In the genomic region with DNA sequence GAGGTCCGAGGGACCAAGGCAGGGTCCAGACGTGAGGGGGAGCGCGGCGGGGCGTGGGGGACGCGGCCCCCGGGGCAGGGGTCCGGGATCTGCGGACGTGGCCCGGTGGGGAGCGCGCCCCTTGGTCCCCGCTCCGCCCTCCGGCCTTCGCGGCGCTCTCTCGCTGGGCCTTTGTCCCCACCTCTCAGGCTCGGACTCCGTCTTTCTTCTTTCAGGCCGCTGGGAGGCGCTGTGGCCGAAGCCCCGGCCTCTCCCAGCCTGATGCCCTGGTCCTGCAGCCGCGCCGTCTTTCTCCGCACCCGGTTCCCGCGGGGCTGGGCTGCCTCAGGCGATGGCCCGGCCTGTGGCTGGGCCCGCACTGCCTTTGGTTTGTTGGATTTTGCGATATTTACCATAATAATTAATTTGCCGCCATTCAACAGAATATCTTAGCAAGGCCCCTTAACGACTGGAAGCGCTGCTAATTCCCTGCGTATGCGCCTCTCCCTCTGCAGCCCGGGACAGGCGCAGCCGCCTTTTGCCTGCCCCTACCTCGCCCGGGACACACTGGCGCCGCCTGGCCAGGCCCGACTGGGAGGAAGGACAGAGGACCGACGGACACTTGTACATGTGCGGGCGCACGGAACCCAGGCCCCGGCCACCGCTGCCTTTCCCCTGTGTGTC, we compare ENCODE assay signal across 8 cellular contexts. TPM values are rescaled to one million over a fixed set of nuclear protein-coding genes. Genes with fewer than 3 reads are reported as not detected.
A peak's percentile ranks its signal among the peaks of the same experiment; 100 is the strongest.
DNase-seq lines count a peak whose midpoint lies in the region; ATAC-seq and TF ChIP-seq lines count a peak whose summit lies in the region.

No MANE protein-coding gene starts in this region.

- TF ChIP-seq POLR2A in thyroid gland (IDR thresholded peaks at IDR 0.05), result no peak

- intact Hi-C loops in activated CD4-positive, alpha-beta T cell treated with anti-CD3 and anti-CD28 coated beads for 36 hours (cut with DNase I, micrococcal nuclease), result loop anchor here (1.0 to 5.0 kb wide), 4 partner anchors 11 to 710 kb away; a partner anchor contains a TSS
- intact Hi-C loops in thyroid gland (cut with DNase I), result loop anchor here (10.0 kb wide), 2 partner anchors 567 to 1077 kb away; no protein-coding TSS in a partner anchor

- TF ChIP-seq CTCF in thyroid gland (IDR thresholded peaks at IDR 0.05), result peak in 4 of 6 experiments; percentile 13 to 59 (median 34)

- no peak overlapping the region for H3K23ac ChIP-seq in mesenchymal stem cell (ENCODE audit: low read length in 2 of 2)

- H3K9me3 ChIP-seq in mesenchymal stem cell (ENCODE audit: control insufficient read depth, low read length) (no peaks in the 10 kb centered on the region), thyroid gland (no peaks in the 10 kb centered on the region)

- H2BK120ac ChIP-seq in mesenchymal stem cell (ENCODE audit: low read depth, low read length), result no peak overlapping the region

- no peak overlapping the region for H2BK5ac ChIP-seq in mesenchymal stem cell (ENCODE audit: low read depth, low read length, poor library complexity, severe bottlenecking)

- H3K4ac ChIP-seq in mesenchymal stem cell (ENCODE audit: low read depth in 1 of 2, low read length in 2 of 2), result no peak overlapping the region

- H2BK15ac ChIP-seq in mesenchymal stem cell (ENCODE audit: low read depth, poor library complexity, severe bottlenecking), result no peak overlapping the region

- no peaks in the 10 kb centered on the region for H3K79me1 ChIP-seq in mesenchymal stem cell (replicated peaks; ENCODE audit: low read length, poor library complexity, severe bottlenecking)

- H3K27me3 ChIP-seq in mesenchymal stem cell (ENCODE audit: control insufficient read depth in 1 of 2, insufficient read depth in 1 of 2, low read length in 2 of 2) (peaks cover 84 to 96% of the 10 kb centered on the region in 2 experiments), thyroid gland (peaks cover 16% of the 10 kb centered on the region)

- peak; percentile 82 for ATAC-seq in activated CD4-positive, alpha-beta T cell treated with anti-CD3 and anti-CD28 coated beads for 36 hours
- ATAC-seq in HG03139 (IDR thresholded peaks at IDR 0.05; ENCODE audit: unreplicated experiment), result peak; percentile 56

- H3K36me3 ChIP-seq in mesenchymal stem cell (ENCODE audit: control insufficient read depth in 1 of 2, insufficient read depth in 2 of 2, low read depth in 1 of 2, low read length in 2 of 2), result no peaks in the 10 kb centered on the region
- H3K36me3 ChIP-seq in thyroid gland, result no peaks in the 10 kb centered on the region

- H2BK12ac ChIP-seq in mesenchymal stem cell (ENCODE audit: low read length in 2 of 2), result no peak overlapping the region

- DNase-seq in activated CD4-positive, alpha-beta T cell treated with anti-CD3 and anti-CD28 coated beads for 36 hours, result peak; percentile 72
- no peak for DNase-seq in activated CD4-positive, alpha-beta T cell treated with anti-CD3 and anti-CD28 coated beads for 1 hour
- DNase-seq in RPMI7951 (ENCODE audit: low read depth) (peak; percentile 40), ecto neural progenitor cell (ENCODE audit: low spot score) (peak; percentile 88), mesenchymal stem cell (peak; percentile 65), thyroid gland (peak in 1 of 2 donors; percentile 34), OCI-M2 (lab: John Stamatoyannopoulos, UW; ENCODE audit: unreplicated experiment) (no peak)

- no peaks in the 10 kb centered on the region for H3K9me3 Mint-ChIP-seq in activated CD4-positive, alpha-beta T cell treated with anti-CD3 and anti-CD28 coated beads for 36 hours (ENCODE audit: low read depth)

- CTCF ChIA-PET in activated CD4-positive, alpha-beta T cell treated with anti-CD3 and anti-CD28 coated beads for 36 hours (lab: Charles Lee), result interaction anchor here (0.6 to 1.3 kb wide), 7 partner anchors 20 to 908 kb away, joined by 3 to 6 read pairs (median 3); no protein-coding TSS in a partner anchor

- H3K4me2 ChIP-seq in mesenchymal stem cell (ENCODE audit: low read length, poor library complexity, severe bottlenecking), result peak overlapping the region; percentile 95

- no peak overlapping the region for H3K27ac Mint-ChIP-seq in activated CD4-positive, alpha-beta T cell treated with anti-CD3 and anti-CD28 coated beads for 36 hours

- H3K36me3 Mint-ChIP-seq in activated CD4-positive, alpha-beta T cell treated with anti-CD3 and anti-CD28 coated beads for 36 hours (ENCODE audit: low read depth), result no peaks in the 10 kb centered on the region

- H3K4me1 Mint-ChIP-seq in activated CD4-positive, alpha-beta T cell treated with anti-CD3 and anti-CD28 coated beads for 36 hours, result peaks cover 18% of the 10 kb centered on the region

- no peak overlapping the region for H2AK5ac ChIP-seq in mesenchymal stem cell (ENCODE audit: low read length, severe bottlenecking)

- peaks cover 73% of the 10 kb centered on the region for H3K27me3 Mint-ChIP-seq in activated CD4-positive, alpha-beta T cell treated with anti-CD3 and anti-CD28 coated beads for 36 hours

- H3K27ac ChIP-seq in mesenchymal stem cell (ENCODE audit: low read length, poor library complexity, severe bottlenecking), result no peak overlapping the region
- no peak overlapping the region for H3K27ac ChIP-seq in thyroid gland

- no peak overlapping the region for H3K18ac ChIP-seq in mesenchymal stem cell (ENCODE audit: low read depth in 1 of 2, low read length in 2 of 2)

- H3K4me3 Mint-ChIP-seq in activated CD4-positive, alpha-beta T cell treated with anti-CD3 and anti-CD28 coated beads for 36 hours, result peak overlapping the region; percentile 34

- no peak overlapping the region for H4K91ac ChIP-seq in mesenchymal stem cell (ENCODE audit: low read length)

- H3K4me1 ChIP-seq in mesenchymal stem cell (ENCODE audit: control insufficient read depth, insufficient read depth, low read depth, low read length), result peaks cover 31% of the 10 kb centered on the region
- peaks cover 18 to 36% of the 10 kb centered on the region in 2 donors for H3K4me1 ChIP-seq in thyroid gland

- POLR2A ChIA-PET in activated CD4-positive, alpha-beta T cell treated with anti-CD3 and anti-CD28 coated beads for 36 hours (lab: Charles Lee), result no interaction called here

- H4K8ac ChIP-seq in mesenchymal stem cell (ENCODE audit: low read length), result no peak overlapping the region

- peak overlapping the region in 1 of 2 experiments; percentile 10 for H3K14ac ChIP-seq in mesenchymal stem cell (ENCODE audit: low read length in 2 of 2)

- peak overlapping the region; percentile 58 for H3K9ac ChIP-seq in mesenchymal stem cell (ENCODE audit: low read length)

- H2AFZ ChIP-seq in mesenchymal stem cell (ENCODE audit: low read depth, low read length), result no peak overlapping the region

- peak overlapping the region; percentile 31 to 74 for H3K4me3 ChIP-seq in mesenchymal stem cell (ENCODE audit: insufficient read depth in 1 of 2, low read depth in 1 of 2, low read length in 2 of 2)
- H3K4me3 ChIP-seq in thyroid gland (replicated peaks in 1 of 3), result peak overlapping the region in 1 of 3 donors; percentile 13

- 1% methylated on average over 48 of the region's 59 CpGs for WGBS in mesenchymal stem cell
- WGBS in thyroid gland, 2 donors, result 2 to 3% methylated on average over 38 to 45 of the region's 59 CpGs

RNA-seq across cellular contexts. Expression of a gene that starts 10.8 kb away (rescaled TPM):
- total RNA-seq in activated CD4-positive, alpha-beta T cell treated with anti-CD3 and anti-CD28 coated beads for 36 hours, result not detected
- total RNA-seq in RPMI7951 (2014; rRNA removed; shearing (Covaris generic)), result not detected in 2 replicates
- polyA plus RNA-seq in mesenchymal stem cell (2013, experiment 1 of 2), result not detected
- not detected for polyA plus RNA-seq in mesenchymal stem cell (2013, experiment 2 of 2)
- total RNA-seq in thyroid gland, result not detected

RNA-seq across cellular contexts. Expression of a gene that starts 57.0 kb away (rescaled TPM):
- total RNA-seq in activated CD4-positive, alpha-beta T cell treated with anti-CD3 and anti-CD28 coated beads for 36 hours, result not detected
- total RNA-seq in RPMI7951 (2014; rRNA removed; shearing (Covaris generic)), result 0.78 and 1.4 TPM in 2 replicates
- polyA plus RNA-seq in mesenchymal stem cell (2013, experiment 1 of 2), result 0.03 TPM
- polyA plus RNA-seq in mesenchymal stem cell (2013, experiment 2 of 2), result 0.04 TPM
- 1 to 10 TPM in 2 of 4 donors, under 1 TPM in 1, not detected in 1; 0.24 to 3.1 (median 1.5) TPM for total RNA-seq in thyroid gland

Comparison
In these comparisons a context has a peak if more than half of its experiments do, and no peak if none do; other contexts are left out.
1. DNase-seq: peak in activated CD4-positive, alpha-beta T cell treated with anti-CD3 and anti-CD28 coated beads for 36 hours (single experiment), RPMI7951 (single experiment), ecto neural progenitor cell (single experiment) and mesenchymal stem cell (single experiment); none in activated CD4-positive, alpha-beta T cell treated with anti-CD3 and anti-CD28 coated beads for 1 hour (single experiment) and OCI-M2 (single experiment).